In the genomic region with DNA sequence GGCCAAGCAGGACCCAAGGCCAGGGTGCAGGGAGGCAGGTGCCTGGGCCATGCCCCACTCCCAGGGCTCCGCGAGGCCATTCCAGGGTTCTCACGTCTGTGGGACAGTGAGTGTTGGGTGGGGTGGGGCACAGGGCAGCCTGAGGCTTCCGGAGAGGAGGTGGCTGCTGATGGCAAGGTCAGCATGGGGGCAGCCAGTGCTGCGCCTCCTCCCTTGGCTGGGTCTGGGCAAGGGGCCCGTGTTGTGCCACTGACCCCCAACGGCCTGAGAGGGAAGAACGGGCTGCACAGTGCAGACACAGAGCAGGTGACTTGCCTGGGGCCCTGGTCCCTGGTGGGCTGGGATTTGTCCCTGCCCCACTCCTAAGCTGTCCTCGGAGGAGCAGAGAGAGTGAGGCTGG, we compare ENCODE assay signal across 14 cellular contexts.
DNase-seq lines count a peak whose midpoint lies in the region; ATAC-seq and TF ChIP-seq lines count a peak whose summit lies in the region.
"Had no signal": no experiment of that assay in that cellular context is flagged by ENCODE, and none has a peak within 500 bp of the region (broad histone marks: within the 10 kb centered on the region; RNA-seq: fewer than 3 reads in every experiment).

No MANE protein-coding gene starts in this region.

- no peak for DNase-seq in activated naive CD4-positive, alpha-beta T cell (lab: John Stamatoyannopoulos, UW)
- DNase-seq in right lobe of liver (peak; percentile 62 to 89 (median 88)), upper lobe of left lung (no peak), NCI-H226 (no peak), kidney tubule cell (ENCODE audit: low spot score) (no peak)
- DNase-seq: activated B cell treated with CpG ODN at 0.5 μM for 24 hours; activated T-cell treated with anti-CD3 and anti-CD28 coated beads, Interleukin-2, amount 50 U/mL, for 4 hours; body of pancreas; NCI-H2081 had no signal

- ATAC-seq in activated T-helper 17 cell treated with anti-CD3 and anti-CD28 coated beads, Interleukin-2, amount 50 U/mL, for 72 hours (replicated peaks) = no peak
- ATAC-seq in right lobe of liver (peak; percentile 9 to 37 (median 19)), upper lobe of left lung (ENCODE audit: low FRiP score in 2 of 2) (no peak), GM21723 (IDR thresholded peaks at IDR 0.05; ENCODE audit: unreplicated experiment) (no peak)
- ATAC-seq: activated T-cell treated with anti-CD3 and anti-CD28 coated beads, Interleukin-2, amount 50 U/mL, for 4 hours; body of pancreas; K562 had no signal

- H3K4me3 Mint-ChIP-seq in activated naive CD4-positive, alpha-beta T cell treated with anti-CD3 and anti-CD28 coated beads, Interleukin-2, amount 50 U/mL, for 24 hours = peak overlapping the region; percentile 15
- H3K4me3 Mint-ChIP-seq in activated T-helper 17 cell treated with anti-CD3 and anti-CD28 coated beads, Interleukin-2, amount 50 U/mL, for 72 hours = peak overlapping the region; percentile 61
- H3K4me3 Mint-ChIP-seq: activated B cell treated with CpG ODN at 0.5 μM for 24 hours; activated T-cell treated with anti-CD3 and anti-CD28 coated beads, Interleukin-2, amount 50 U/mL, for 4 hours; nephron had no signal

- H3K27ac ChIP-seq in right lobe of liver (peak overlapping the region; percentile 47 to 84 (median 55)), upper lobe of left lung (peak overlapping the region; percentile 77 to 86 (median 80))

- no peaks in the 10 kb centered on the region for H3K27me3 Mint-ChIP-seq in activated naive CD4-positive, alpha-beta T cell treated with anti-CD3 and anti-CD28 coated beads, Interleukin-2, amount 50 U/mL, for 24 hours
- H3K27me3 Mint-ChIP-seq in activated T-helper 17 cell treated with anti-CD3 and anti-CD28 coated beads, Interleukin-2, amount 50 U/mL, for 72 hours = no peaks in the 10 kb centered on the region
- H3K27me3 Mint-ChIP-seq: activated B cell treated with CpG ODN at 0.5 μM for 24 hours had no signal

- H3K27ac Mint-ChIP-seq in activated naive CD4-positive, alpha-beta T cell treated with anti-CD3 and anti-CD28 coated beads, Interleukin-2, amount 50 U/mL, for 24 hours = no peak overlapping the region
- H3K27ac Mint-ChIP-seq in activated T-helper 17 cell treated with anti-CD3 and anti-CD28 coated beads, Interleukin-2, amount 50 U/mL, for 72 hours = no peak overlapping the region
- H3K27ac Mint-ChIP-seq: activated B cell treated with CpG ODN at 0.5 μM for 24 hours, nephron had no signal

- no peak for TF ChIP-seq EP300 in upper lobe of left lung (IDR thresholded peaks at IDR 0.05)

- H3K27me3 ChIP-seq in right lobe of liver (no peaks in the 10 kb centered on the region), upper lobe of left lung (no peaks in the 10 kb centered on the region)
- H3K27me3 ChIP-seq: body of pancreas had no signal

- H3K4me3 ChIP-seq in right lobe of liver (no peak overlapping the region), upper lobe of left lung (peak overlapping the region in 1 of 4 donors; percentile 35)
- H3K4me3 ChIP-seq: body of pancreas, K562 had no signal

- no peaks in the 10 kb centered on the region for H3K9me3 Mint-ChIP-seq in activated naive CD4-positive, alpha-beta T cell treated with anti-CD3 and anti-CD28 coated beads, Interleukin-2, amount 50 U/mL, for 24 hours
- H3K9me3 Mint-ChIP-seq in activated T-helper 17 cell treated with anti-CD3 and anti-CD28 coated beads, Interleukin-2, amount 50 U/mL, for 72 hours = no peaks in the 10 kb centered on the region
- H3K9me3 Mint-ChIP-seq: activated B cell treated with CpG ODN at 0.5 μM for 24 hours; activated T-cell treated with anti-CD3 and anti-CD28 coated beads, Interleukin-2, amount 50 U/mL, for 4 hours; nephron had no signal

- TF ChIP-seq POLR2A in right lobe of liver (IDR thresholded peaks at IDR 0.05) (no peak), upper lobe of left lung (IDR thresholded peaks at IDR 0.05) (no peak)

- TF ChIP-seq CTCF in right lobe of liver (IDR thresholded peaks at IDR 0.05) = peak; percentile 6 to 49 (median 13)
- TF ChIP-seq CTCF in upper lobe of left lung (IDR thresholded peaks at IDR 0.05) = peak in 3 of 6 experiments; percentile 11 to 39 (median 23)

- no peaks in the 10 kb centered on the region for H3K36me3 Mint-ChIP-seq in activated naive CD4-positive, alpha-beta T cell treated with anti-CD3 and anti-CD28 coated beads, Interleukin-2, amount 50 U/mL, for 24 hours
- H3K36me3 Mint-ChIP-seq in activated T-helper 17 cell treated with anti-CD3 and anti-CD28 coated beads, Interleukin-2, amount 50 U/mL, for 72 hours (ENCODE audit: low read depth) = peaks cover 6% of the 10 kb centered on the region

- H3K9me3 ChIP-seq in right lobe of liver (no peaks in the 10 kb centered on the region), upper lobe of left lung (no peaks in the 10 kb centered on the region)
- H3K9me3 ChIP-seq: body of pancreas had no signal

- WGBS in right lobe of liver (ENCODE audit: insufficient coverage, low coverage, low lambda C conversion rate, missing lambda C conversion rate) = 43% methylated on average over 2 of the region's 9 CpGs
- 64 to 80% methylated on average over 3 to 5 of the region's 9 CpGs for WGBS in upper lobe of left lung, 2 donors

- H3K4me1 ChIP-seq in right lobe of liver (peaks cover 11 to 98% (median 57%) of the 10 kb centered on the region in 4 donors), upper lobe of left lung (peaks cover 96 to 100% (median 99%) of the 10 kb centered on the region in 4 donors)

- H3K36me3 ChIP-seq in right lobe of liver = peaks cover 0 to 30% (median 10%) of the 10 kb centered on the region in 4 donors
- peaks cover 0 to 10% (median 3%) of the 10 kb centered on the region in 4 donors for H3K36me3 ChIP-seq in upper lobe of left lung

- peaks cover 36% of the 10 kb centered on the region for H3K4me1 Mint-ChIP-seq in activated naive CD4-positive, alpha-beta T cell treated with anti-CD3 and anti-CD28 coated beads, Interleukin-2, amount 50 U/mL, for 24 hours
- peaks cover 22% of the 10 kb centered on the region for H3K4me1 Mint-ChIP-seq in activated T-helper 17 cell treated with anti-CD3 and anti-CD28 coated beads, Interleukin-2, amount 50 U/mL, for 72 hours

- intact Hi-C loops in right lobe of liver (cut with DNase I) = no loop called here

Comparison
In these comparisons a context has a peak if more than half of its experiments do, and no peak if none do; other contexts are left out.
1. DNase-seq: peak in right lobe of liver (3 of 3); none in activated naive CD4-positive, alpha-beta T cell (0 of 4), upper lobe of left lung (0 of 2), NCI-H226 (single experiment) and kidney tubule cell (single experiment).
2. ATAC-seq: peak in right lobe of liver (4 of 4); none in activated T-helper 17 cell treated with anti-CD3 and anti-CD28 coated beads, Interleukin-2, amount 50 U/mL, for 72 hours (single experiment), upper lobe of left lung (0 of 2) and GM21723 (single experiment).